In the genomic region with DNA sequence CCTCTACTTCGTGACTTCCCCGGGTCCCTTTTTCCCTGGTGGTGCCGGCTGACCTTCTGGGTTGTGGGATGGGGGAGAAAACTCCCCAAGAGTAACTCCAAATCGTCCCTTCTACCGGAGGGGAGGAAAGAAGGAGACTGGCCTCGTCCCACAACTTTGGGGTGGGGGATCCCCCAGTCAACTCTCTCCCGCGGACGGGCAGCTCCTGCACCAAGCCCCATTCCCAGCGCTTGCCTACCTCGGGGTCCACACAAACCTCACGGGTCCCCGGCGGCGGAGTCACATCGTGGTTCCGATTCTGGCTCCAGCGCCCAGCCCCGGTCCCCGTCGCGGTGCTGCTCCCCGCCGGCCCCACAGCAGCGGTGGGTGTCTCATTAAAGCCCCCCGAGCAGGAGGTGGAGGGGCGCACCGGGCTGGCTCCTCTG, we compare ENCODE assay signal across 8 cellular contexts. TPM values are rescaled to one million over a fixed set of nuclear protein-coding genes. Genes with fewer than 3 reads are reported as not detected.
DNase-seq lines count a peak whose midpoint lies in the region; ATAC-seq and TF ChIP-seq lines count a peak whose summit lies in the region.

No MANE protein-coding gene starts in this region.

- H3K27ac ChIP-seq in iPS-20b (ENCODE audit: low read length): no peak overlapping the region
- H3K27ac ChIP-seq in spleen: no peak overlapping the region

- H3K4me1 ChIP-seq in iPS-20b (ENCODE audit: insufficient read depth, low read length) (peaks cover 53% of the 10 kb centered on the region), spleen (peaks cover 18 to 38% (median 32%) of the 10 kb centered on the region in 6 donors)

- H3K9ac ChIP-seq in iPS-20b (ENCODE audit: low read depth, low read length): peak overlapping the region; percentile 63; the same call in 1 of the 2 replicates

- peaks cover 38% of the 10 kb centered on the region for H3K27me3 ChIP-seq in H7 (ENCODE audit: control insufficient read depth, insufficient read depth, low read length)
- peaks cover 51% of the 10 kb centered on the region for H3K27me3 ChIP-seq in iPS-20b (ENCODE audit: insufficient read depth, low read length)
- peaks cover 0 to 91% (median 60%) of the 10 kb centered on the region in 7 donors for H3K27me3 ChIP-seq in spleen (replicated peaks in 1 of 7)

- intact Hi-C loops in activated B cell treated with CpG ODN at 0.5 μM for 24 hours (cut with micrococcal nuclease): loop anchor here (2.0 to 5.0 kb wide), 2 partner anchors 21 to 1632 kb away; no protein-coding TSS in a partner anchor
- intact Hi-C loops in spleen (cut with DNase I; ENCODE audit: low total_unique reads): loop anchor here (10.0 kb wide), 1 partner anchor 1635 kb away; no protein-coding TSS in a partner anchor
- intact Hi-C loops in natural killer cell (cut with micrococcal nuclease): no loop called here

- H3K9me3 Mint-ChIP-seq in activated B cell treated with CpG ODN at 0.5 μM for 24 hours (no peaks in the 10 kb centered on the region), natural killer cell (peaks cover 2% of the 10 kb centered on the region in 2 donors)
- no peaks in the 10 kb centered on the region for H3K9me3 Mint-ChIP-seq in activated CD4-positive, alpha-beta T cell treated with anti-CD3 and anti-CD28 coated beads, Interleukin-2, amount 10 ng/mL, durations not matched to agents 7 days and 5 days

- no peak for TF ChIP-seq POLR2A in spleen (IDR thresholded peaks at IDR 0.05)

- H3K4me1 Mint-ChIP-seq in activated B cell treated with CpG ODN at 0.5 μM for 24 hours (peaks cover 27% of the 10 kb centered on the region), natural killer cell (peaks cover 0 to 5% of the 10 kb centered on the region in 2 donors)
- peaks cover 18% of the 10 kb centered on the region for H3K4me1 Mint-ChIP-seq in activated CD4-positive, alpha-beta T cell treated with anti-CD3 and anti-CD28 coated beads, Interleukin-2, amount 10 ng/mL, durations not matched to agents 7 days and 5 days

- 0 to 2% (median 2%) methylated on average over 10 to 28 of the region's 28 CpGs for WGBS in spleen, 5 donors

- H3K4me3 Mint-ChIP-seq in activated B cell treated with CpG ODN at 0.5 μM for 24 hours (peak overlapping the region; percentile 49), natural killer cell (no peak overlapping the region)
- no peak overlapping the region for H3K4me3 Mint-ChIP-seq in activated CD4-positive, alpha-beta T cell treated with anti-CD3 and anti-CD28 coated beads, Interleukin-2, amount 10 ng/mL, durations not matched to agents 7 days and 5 days

- H3K36me3 Mint-ChIP-seq in activated B cell treated with CpG ODN at 0.5 μM for 24 hours (ENCODE audit: low read depth): no peaks in the 10 kb centered on the region
- H3K36me3 Mint-ChIP-seq in natural killer cell: no peaks in the 10 kb centered on the region
- H3K36me3 Mint-ChIP-seq in activated CD4-positive, alpha-beta T cell treated with anti-CD3 and anti-CD28 coated beads, Interleukin-2, amount 10 ng/mL, durations not matched to agents 7 days and 5 days (ENCODE audit: low read depth): no peaks in the 10 kb centered on the region

- H3K27me3 Mint-ChIP-seq in activated B cell treated with CpG ODN at 0.5 μM for 24 hours: peaks cover 50% of the 10 kb centered on the region
- H3K27me3 Mint-ChIP-seq in natural killer cell (ENCODE audit: low read depth in 2 of 2): peaks cover 42 to 49% of the 10 kb centered on the region in 2 donors
- peaks cover 72% of the 10 kb centered on the region for H3K27me3 Mint-ChIP-seq in activated CD4-positive, alpha-beta T cell treated with anti-CD3 and anti-CD28 coated beads, Interleukin-2, amount 10 ng/mL, durations not matched to agents 7 days and 5 days

- CTCF ChIA-PET in activated B cell treated with CpG ODN at 0.5 μM for 24 hours (lab: Charles Lee): interaction anchor here (1.7 to 3.4 kb wide), 2 partner anchors 827 to 830 kb away, joined by 3 to 50 read pairs; no protein-coding TSS in a partner anchor
- CTCF ChIA-PET in activated CD4-positive, alpha-beta T cell treated with anti-CD3 and anti-CD28 coated beads, Interleukin-2, amount 10 ng/mL, durations not matched to agents 7 days and 5 days (lab: Charles Lee): no interaction called here

- peak overlapping the region; percentile 77 for H3K4me3 ChIP-seq in H7 (ENCODE audit: insufficient read depth, low read depth, low read length)
- peak overlapping the region; percentile 82 for H3K4me3 ChIP-seq in iPS-20b (ENCODE audit: low read length)
- H3K4me3 ChIP-seq in spleen: peak overlapping the region; percentile 34 to 70 (median 46)

- TF ChIP-seq CTCF in activated B cell treated with CpG ODN at 0.5 μM for 24 hours (IDR thresholded peaks at IDR 0.05) (no peak), spleen (IDR thresholded peaks at IDR 0.05 in 8 of 11, conservative IDR thresholded peaks at IDR 0.05 in 3 of 11) (no peak), natural killer cell (IDR thresholded peaks at IDR 0.05) (no peak)

- H3K36me3 ChIP-seq in H7 (replicated peaks; ENCODE audit: control insufficient read depth, insufficient read depth, low read length) (no peaks in the 10 kb centered on the region), iPS-20b (ENCODE audit: insufficient read depth, low read depth, low read length) (no peaks in the 10 kb centered on the region), spleen (no peaks in the 10 kb centered on the region)

- POLR2A ChIA-PET in activated B cell treated with CpG ODN at 0.5 μM for 24 hours (lab: Charles Lee): no interaction called here
- POLR2A ChIA-PET in activated CD4-positive, alpha-beta T cell treated with anti-CD3 and anti-CD28 coated beads, Interleukin-2, amount 10 ng/mL, durations not matched to agents 7 days and 5 days (lab: Charles Lee): no interaction called here

- ATAC-seq in activated B cell treated with CpG ODN at 0.5 μM for 24 hours (ENCODE audit: low read depth): no peak
- ATAC-seq in HG03378 (IDR thresholded peaks at IDR 0.05; ENCODE audit: unreplicated experiment): no peak
- no peak for ATAC-seq in natural killer cell

- DNase-seq in H7 (no peak), activated B cell treated with CpG ODN at 0.5 μM for 24 hours (no peak), spleen (no peak), natural killer cell (no peak), NCI-H526 treated with DMSO at 0.1 percent for 48 hours (lab: John Stamatoyannopoulos, UW) (no peak)
- no peak for DNase-seq in activated CD4-positive, alpha-beta T cell treated with anti-CD3 and anti-CD28 coated beads, Interleukin-2, amount 10 ng/mL, durations not matched to agents 7 days and 5 days

- H3K9me3 ChIP-seq in iPS-20b (ENCODE audit: insufficient read depth, low read depth, low read length): no peaks in the 10 kb centered on the region
- no peaks in the 10 kb centered on the region for H3K9me3 ChIP-seq in spleen

- H3K27ac Mint-ChIP-seq in activated B cell treated with CpG ODN at 0.5 μM for 24 hours (no peak overlapping the region), natural killer cell (no peak overlapping the region)
- H3K27ac Mint-ChIP-seq in activated CD4-positive, alpha-beta T cell treated with anti-CD3 and anti-CD28 coated beads, Interleukin-2, amount 10 ng/mL, durations not matched to agents 7 days and 5 days: no peak overlapping the region

RNA-seq across cellular contexts. Expression of a gene that starts 0.3 kb away (rescaled TPM):
- 2.2 and 2.9 TPM in 2 replicates for total RNA-seq in H7 (2014; rRNA removed; shearing (Covaris generic))
- total RNA-seq in activated B cell treated with CpG ODN at 0.5 μM for 24 hours (not detected in 2 replicates), spleen (under 1 TPM in 5 of 7 donors, not detected in 2; 0.07 to 0.29 (median 0.17) TPM), natural killer cell (not detected)
- polyA plus RNA-seq in spleen: under 1 TPM; 0.02 to 0.04 (median 0.03) TPM
- not detected for total RNA-seq in activated CD4-positive, alpha-beta T cell treated with anti-CD3 and anti-CD28 coated beads, Interleukin-2, amount 10 ng/mL, durations not matched to agents 7 days and 5 days
